Comparison of ENCODE assay signal across 8 cellular contexts in the genomic region with DNA sequence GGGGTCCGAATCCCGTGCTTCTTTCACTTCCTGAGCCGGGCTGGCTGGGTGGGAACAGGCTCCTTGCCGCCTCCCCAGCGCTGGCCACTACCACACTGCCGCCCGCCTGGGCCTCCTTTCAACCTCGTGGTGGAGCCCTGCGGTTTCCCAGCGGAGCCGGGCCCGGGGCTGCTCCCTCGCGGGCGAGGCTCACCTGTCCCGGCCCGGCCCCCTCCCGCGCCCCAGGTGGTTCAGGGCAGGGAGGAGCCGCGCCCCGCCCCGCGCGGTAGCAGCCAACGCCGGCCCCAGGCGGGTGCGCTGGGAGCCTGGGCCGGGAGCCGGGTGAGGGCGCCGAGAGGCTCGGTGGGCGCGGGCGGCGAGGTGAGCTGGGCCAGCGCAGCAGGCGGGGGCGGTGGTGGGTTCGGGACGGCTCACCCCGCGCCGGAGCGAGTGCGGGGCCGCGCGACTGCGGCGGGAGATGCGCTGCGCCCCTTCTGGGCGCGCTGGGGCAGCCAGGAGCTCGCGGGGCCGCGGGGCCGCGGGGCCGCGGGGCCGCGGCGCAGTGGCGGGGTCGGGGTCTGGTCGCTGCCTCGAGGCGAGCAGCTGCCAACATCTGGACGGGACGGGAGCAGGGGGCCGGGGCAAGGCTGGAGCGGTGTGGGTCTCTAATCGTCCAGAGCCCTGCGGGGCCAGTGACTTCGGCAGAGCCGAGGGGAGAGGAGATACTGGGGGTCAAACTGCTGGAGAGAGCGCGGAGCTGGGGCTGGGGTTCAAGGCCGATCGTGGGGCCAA. TPM values are rescaled to one million over a fixed set of nuclear protein-coding genes. Genes with fewer than 3 reads are reported as not detected.
DNase-seq lines count a peak whose midpoint lies in the region; ATAC-seq and TF ChIP-seq lines count a peak whose summit lies in the region.

Gene LYPD6B (plus strand): TSS at position 258 of the 771 bp plus-strand sequence. CDS start 92,250 bp downstream, outside the sequence.

- TF ChIP-seq EP300 in esophagus muscularis mucosa (IDR thresholded peaks at IDR 0.05), result no peak

- no peak within 1 kb of the TSS for H3K27ac ChIP-seq in esophagus muscularis mucosa (replicated peaks in 1 of 4)

- intact Hi-C loops in esophagus muscularis mucosa (cut with DNase I), result no loop called here

- CTCF ChIA-PET in AG04449 (lab: Yijun Ruan, JAX), result interaction anchor here (0.6 to 5.2 kb wide), 10 partner anchors 10 to 535 kb away, joined by 3 to 37 read pairs (median 4); no protein-coding TSS in a partner anchor

- POLR2A ChIA-PET in AG04449 (lab: Yijun Ruan, JAX), result interaction anchor here (0.9 kb wide), 1 partner anchor 22 kb away, joined by 3 read pairs; no protein-coding TSS in a partner anchor

- WGBS in esophagus muscularis mucosa, result 5% methylated on average over 27 of the region's 85 CpGs

- no peaks in the 10 kb centered on the region for H3K9me3 ChIP-seq in esophagus muscularis mucosa

- TF ChIP-seq POLR2A in GM15510 (IDR thresholded peaks at IDR 0.05; ENCODE audit: borderline replicate concordance, extremely low read depth, insufficient read length), result peak; percentile 22
- no peak for TF ChIP-seq POLR2A in esophagus muscularis mucosa (IDR thresholded peaks at IDR 0.05; ENCODE audit: low read depth)

- no peak for TF ChIP-seq CTCF in AG04449 (IDR thresholded peaks at IDR 0.05; ENCODE audit: insufficient read depth, low read length, missing control alignments)
- TF ChIP-seq CTCF in esophagus muscularis mucosa (IDR thresholded peaks at IDR 0.05), result no peak

- DNase-seq in AG04449 (ENCODE audit: low read depth, low spot score), result no peak
- DNase-seq in NCI-H69 (lab: John Stamatoyannopoulos, UW), result peak; percentile 81
- DNase-seq in esophagus muscularis mucosa (ENCODE audit: extremely low spot score), result peak; percentile 86
- peak; percentile 49 for DNase-seq in retina
- DNase-seq in SIG-M5 treated with dmso at 0.1 percent for 504 hours (lab: John Stamatoyannopoulos, UW; ENCODE audit: unreplicated experiment), result no peak

- H3K4me3 ChIP-seq in AG04449 (ENCODE audit: low read depth, low read length) (peak within 1 kb of the TSS; percentile 59), esophagus muscularis mucosa (peak within 1 kb of the TSS; percentile 32 to 57 (median 42))

- no peaks in the 10 kb centered on the region for H3K36me3 ChIP-seq in esophagus muscularis mucosa

- H3K4me1 ChIP-seq in esophagus muscularis mucosa, result peaks cover 0 to 12% (median 7%) of the 10 kb centered on the region in 4 donors

- peaks cover 0 to 50% (median 5%) of the 10 kb centered on the region in 4 donors for H3K27me3 ChIP-seq in esophagus muscularis mucosa

- ATAC-seq in HG02884 (IDR thresholded peaks at IDR 0.05; ENCODE audit: unreplicated experiment), result peak; percentile 69
- ATAC-seq in HG03378 (IDR thresholded peaks at IDR 0.05; ENCODE audit: unreplicated experiment), result no peak

RNA-seq across cellular contexts. Expression of gene LYPD6B, which starts in this region (rescaled TPM):
- not detected for total RNA-seq in esophagus muscularis mucosa

Comparison
In these comparisons a context has a peak if more than half of its experiments do, and no peak if none do; other contexts are left out.
1. Peak in DNase-seq and H3K4me3 ChIP-seq in esophagus muscularis mucosa; RNA of the gene not detected or under 1 TPM.
2. DNase-seq: peak in NCI-H69 (single experiment) and retina (single experiment); none in AG04449 (single experiment) and SIG-M5 treated with dmso at 0.1 percent for 504 hours (single experiment).